Comparison of ENCODE assay signal across 10 cellular contexts in the genomic region with DNA sequence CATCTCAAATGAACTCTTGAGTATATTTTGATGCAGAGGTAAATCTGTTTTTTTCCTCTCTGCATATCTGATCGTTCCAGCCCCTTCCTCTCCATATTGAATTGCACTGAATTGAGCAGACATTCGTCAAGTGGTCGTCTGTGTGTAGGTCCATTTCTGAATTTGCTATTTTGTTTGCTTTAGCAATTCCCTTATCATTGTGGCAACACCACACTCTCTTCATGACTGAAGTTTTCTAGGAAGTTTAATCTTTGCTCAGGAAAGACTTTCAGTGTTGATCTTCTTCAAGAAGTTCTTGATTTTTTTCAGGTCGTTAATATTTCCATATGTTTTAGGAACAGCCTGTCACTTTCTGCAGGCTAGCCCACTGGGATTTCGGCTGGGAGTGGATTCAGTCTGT.
"Had no signal": no experiment of that assay in that cellular context is flagged by ENCODE, and none has a peak within 500 bp of the region (broad histone marks: within the 10 kb centered on the region; RNA-seq: fewer than 3 reads in every experiment).

No MANE protein-coding gene starts in this region.

- H3K9ac ChIP-seq: GM23248 had no signal

- H3K27ac ChIP-seq: GM23248, HL-60 had no signal

- DNase-seq: GM23248, GOT3, H7, HFFc6, IMR-90, KG1 had no signal

- H3K9me3 ChIP-seq: HAP-1 had no signal

- H3K4me3 ChIP-seq: GM23248, HAP-1, K562 had no signal

- FAIRE-seq: K562 had no signal

- ATAC-seq: HCT116, K562 had no signal

- H2AFZ ChIP-seq: GM23248 had no signal
